In genomic region chr11:6378695-6378989, GRCh38 we compare ENCODE assay signal across 18 cellular contexts. TPM values are rescaled to one million over a fixed set of nuclear protein-coding genes. Genes with fewer than 3 reads are reported as not detected.
DNase-seq lines count a peak whose midpoint lies in the region; ATAC-seq and TF ChIP-seq lines count a peak whose summit lies in the region.
"Had no signal": no experiment of that assay in that cellular context is flagged by ENCODE, and none has a peak within 500 bp of the region (broad histone marks: within the 10 kb centered on the region; RNA-seq: fewer than 3 reads in every experiment).

No MANE protein-coding gene starts in this region.

- H3K27me3 ChIP-seq in BLaER1: no peaks in the 10 kb centered on the region
- H3K27me3 ChIP-seq in OCI-LY1 (ENCODE audit: insufficient read depth, low read length): no peaks in the 10 kb centered on the region
- no peaks in the 10 kb centered on the region for H3K27me3 ChIP-seq in right cardiac atrium (ENCODE audit: control insufficient read depth, insufficient read depth)
- no peaks in the 10 kb centered on the region for H3K27me3 ChIP-seq in left lung
- H3K27me3 ChIP-seq: ascending aorta, foreskin keratinocyte, suprapubic skin, uterus had no signal

- TF ChIP-seq CTCF in activated CD8-positive, alpha-beta T cell treated with anti-CD3 and anti-CD28 coated beads for 36 hours (IDR thresholded peaks at IDR 0.05): no peak
- TF ChIP-seq CTCF in OCI-LY1 (IDR thresholded peaks at IDR 0.05; ENCODE audit: low read length) (no peak), left lung (IDR thresholded peaks at IDR 0.05) (no peak)

- H3K79me2 ChIP-seq in OCI-LY1 (ENCODE audit: insufficient read depth, low read length): no peaks in the 10 kb centered on the region

- no peak for ATAC-seq in activated CD8-positive, alpha-beta T cell treated with anti-CD3 and anti-CD28 coated beads, Interleukin-2, amount 10 ng/mL, durations not matched to agents 7 days and 5 days
- no peak for ATAC-seq in activated CD8-positive, alpha-beta T cell treated with anti-CD3 and anti-CD28 coated beads for 36 hours
- no peak for ATAC-seq in right cardiac atrium
- no peak for ATAC-seq in left lung

- H3K9me3 ChIP-seq in BLaER1 (no peaks in the 10 kb centered on the region), OCI-LY1 (ENCODE audit: low read length) (no peaks in the 10 kb centered on the region), right cardiac atrium (ENCODE audit: control insufficient read depth, low read length) (no peaks in the 10 kb centered on the region), left lung (no peaks in the 10 kb centered on the region)
- H3K9me3 ChIP-seq: ascending aorta, lower lobe of right lung, suprapubic skin, uterus had no signal

- H3K27me3 Mint-ChIP-seq in activated CD8-positive, alpha-beta T cell treated with anti-CD3 and anti-CD28 coated beads, Interleukin-2, amount 10 ng/mL, durations not matched to agents 7 days and 5 days (ENCODE audit: low read depth): no peaks in the 10 kb centered on the region
- H3K27me3 Mint-ChIP-seq in activated CD8-positive, alpha-beta T cell treated with anti-CD3 and anti-CD28 coated beads for 36 hours: no peaks in the 10 kb centered on the region
- H3K27me3 Mint-ChIP-seq: central memory CD8-positive, alpha-beta T cell had no signal

- no peaks in the 10 kb centered on the region for H3K9me3 Mint-ChIP-seq in activated CD8-positive, alpha-beta T cell treated with anti-CD3 and anti-CD28 coated beads, Interleukin-2, amount 10 ng/mL, durations not matched to agents 7 days and 5 days (ENCODE audit: insufficient read depth)
- no peaks in the 10 kb centered on the region for H3K9me3 Mint-ChIP-seq in activated CD8-positive, alpha-beta T cell treated with anti-CD3 and anti-CD28 coated beads for 36 hours
- H3K9me3 Mint-ChIP-seq: central memory CD8-positive, alpha-beta T cell had no signal

- 70% methylated on average over 5 of the region's 5 CpGs for WGBS in right cardiac atrium

- H3K9ac ChIP-seq in BLaER1 (no peak overlapping the region), OCI-LY1 (ENCODE audit: low read length) (no peak overlapping the region)

- H3K4me1 ChIP-seq in BLaER1: peaks cover 31% of the 10 kb centered on the region
- H3K4me1 ChIP-seq in OCI-LY1 (ENCODE audit: insufficient read depth, low read length, severe bottlenecking): peaks cover 8% of the 10 kb centered on the region
- H3K4me1 ChIP-seq in right cardiac atrium (ENCODE audit: control insufficient read depth, insufficient read depth, low read length): no peaks in the 10 kb centered on the region
- H3K4me1 ChIP-seq in left lung: peaks cover 0 to 15% of the 10 kb centered on the region in 2 donors
- H3K4me1 ChIP-seq: ascending aorta, foreskin keratinocyte, suprapubic skin, uterus had no signal

- H3K9me2 ChIP-seq in OCI-LY1 (ENCODE audit: low read depth, low read length): no peaks in the 10 kb centered on the region

- CTCF ChIA-PET in activated CD8-positive, alpha-beta T cell treated with anti-CD3 and anti-CD28 coated beads, Interleukin-2, amount 10 ng/mL, durations not matched to agents 7 days and 5 days (lab: Charles Lee): interaction anchor here (0.6 to 12.4 kb wide), 90 partner anchors 9 to 380 kb away, joined by 3 to 657 read pairs (median 5); partner anchors contain the start of genes APBB1, ARFIP2, CAVIN3 and DNHD1
- CTCF ChIA-PET in activated CD8-positive, alpha-beta T cell treated with anti-CD3 and anti-CD28 coated beads for 36 hours (lab: Charles Lee): interaction anchor here (0.6 to 13.5 kb wide), 75 partner anchors 11 to 379 kb away, joined by 3 to 652 read pairs (median 6); partner anchors contain the start of genes APBB1, ARFIP2, CAVIN3 and DNHD1

- peaks cover 39% of the 10 kb centered on the region for H3K4me1 Mint-ChIP-seq in activated CD8-positive, alpha-beta T cell treated with anti-CD3 and anti-CD28 coated beads, Interleukin-2, amount 10 ng/mL, durations not matched to agents 7 days and 5 days (ENCODE audit: low read depth)
- peaks cover 24% of the 10 kb centered on the region for H3K4me1 Mint-ChIP-seq in activated CD8-positive, alpha-beta T cell treated with anti-CD3 and anti-CD28 coated beads for 36 hours (ENCODE audit: low read depth)
- H3K4me1 Mint-ChIP-seq: central memory CD8-positive, alpha-beta T cell had no signal

- H3K27ac ChIP-seq in BLaER1: no peak overlapping the region
- no peak overlapping the region for H3K27ac ChIP-seq in OCI-LY1 (ENCODE audit: low read depth, low read length, poor library complexity, severe bottlenecking)
- peak overlapping the region; percentile 15 for H3K27ac ChIP-seq in right cardiac atrium (ENCODE audit: low read length)
- peak overlapping the region in 1 of 2 donors; percentile 71 for H3K27ac ChIP-seq in left lung
- H3K27ac ChIP-seq: ascending aorta, foreskin keratinocyte, lower lobe of right lung, suprapubic skin, uterus had no signal

- H4K20me1 ChIP-seq in BLaER1: no peaks in the 10 kb centered on the region
- no peaks in the 10 kb centered on the region for H4K20me1 ChIP-seq in OCI-LY1 (ENCODE audit: insufficient read depth, low read length)

- intact Hi-C loops in activated CD8-positive, alpha-beta T cell treated with anti-CD3 and anti-CD28 coated beads for 36 hours (cut with micrococcal nuclease): loop anchor here (5.0 kb wide), 1 partner anchor 129 kb away; no protein-coding TSS in a partner anchor
- intact Hi-C loops in right cardiac atrium (cut with DNase I): loop anchor here in 2 of 4 donors (2.0 to 5.0 kb wide), 2 partner anchors 124 to 128 kb away; no protein-coding TSS in a partner anchor
- intact Hi-C loops in left lung (cut with DNase I): no loop called here

- no peaks in the 10 kb centered on the region for H3F3A ChIP-seq in OCI-LY1 (ENCODE audit: insufficient read depth, low read length)

- H3K4me3 ChIP-seq in BLaER1 (no peak overlapping the region), OCI-LY1 (ENCODE audit: low read depth, low read length, poor library complexity, severe bottlenecking) (no peak overlapping the region), right cardiac atrium (ENCODE audit: low read length) (no peak overlapping the region), left lung (no peak overlapping the region)
- H3K4me3 ChIP-seq: ascending aorta, lower lobe of right lung, suprapubic skin, uterus had no signal

- H3K27ac Mint-ChIP-seq in activated CD8-positive, alpha-beta T cell treated with anti-CD3 and anti-CD28 coated beads, Interleukin-2, amount 10 ng/mL, durations not matched to agents 7 days and 5 days: peak overlapping the region; percentile 91
- H3K27ac Mint-ChIP-seq in activated CD8-positive, alpha-beta T cell treated with anti-CD3 and anti-CD28 coated beads for 36 hours: no peak overlapping the region
- H3K27ac Mint-ChIP-seq: progenitor cell of endocrine pancreas had no signal

- H3K4me3 Mint-ChIP-seq in activated CD8-positive, alpha-beta T cell treated with anti-CD3 and anti-CD28 coated beads, Interleukin-2, amount 10 ng/mL, durations not matched to agents 7 days and 5 days: peak overlapping the region; percentile 55
- no peak overlapping the region for H3K4me3 Mint-ChIP-seq in activated CD8-positive, alpha-beta T cell treated with anti-CD3 and anti-CD28 coated beads for 36 hours
- H3K4me3 Mint-ChIP-seq: central memory CD8-positive, alpha-beta T cell had no signal

- peak overlapping the region; percentile 64 for H3K4me2 ChIP-seq in BLaER1
- H3K4me2 ChIP-seq in OCI-LY1 (ENCODE audit: low read length): 0 out of 2 replicates have a peak overlapping the region, but pooled peaks have one; percentile 40

- DNase-seq in activated CD8-positive, alpha-beta T cell treated with anti-CD3 and anti-CD28 coated beads, Interleukin-2, amount 10 ng/mL, durations not matched to agents 7 days and 5 days: no peak
- DNase-seq in activated CD8-positive, alpha-beta T cell treated with anti-CD3 and anti-CD28 coated beads for 36 hours: no peak
- DNase-seq in right cardiac atrium (no peak), NCI-H1105 (lab: John Stamatoyannopoulos, UW) (no peak), NCI-H510A treated with DMSO at 0.1 percent for 48 hours (lab: John Stamatoyannopoulos, UW) (no peak), left lung (no peak)
- DNase-seq: activated CD4-positive, CD25-positive, alpha-beta regulatory T cell treated with anti-CD3 and anti-CD28 coated beads, Interleukin-2, amount 50 U/mL, for 72 hours; activated effector memory CD4-positive, alpha-beta T cell treated with Interleukin-2 at 50 U/mL for 16 hours; DMS153; lower lobe of right lung; uterus had no signal

- H2AFZ ChIP-seq in OCI-LY1 (ENCODE audit: low read length): no peak overlapping the region

- H3K36me3 ChIP-seq in BLaER1 (no peaks in the 10 kb centered on the region), OCI-LY1 (ENCODE audit: insufficient read depth, low read length) (no peaks in the 10 kb centered on the region), left lung (no peaks in the 10 kb centered on the region)
- H3K36me3 ChIP-seq: ascending aorta, lower lobe of right lung, suprapubic skin, uterus had no signal

- no peaks in the 10 kb centered on the region for H3K36me3 Mint-ChIP-seq in activated CD8-positive, alpha-beta T cell treated with anti-CD3 and anti-CD28 coated beads, Interleukin-2, amount 10 ng/mL, durations not matched to agents 7 days and 5 days (ENCODE audit: low read depth)
- no peaks in the 10 kb centered on the region for H3K36me3 Mint-ChIP-seq in activated CD8-positive, alpha-beta T cell treated with anti-CD3 and anti-CD28 coated beads for 36 hours (ENCODE audit: low read depth)

- POLR2A ChIA-PET in activated CD8-positive, alpha-beta T cell treated with anti-CD3 and anti-CD28 coated beads, Interleukin-2, amount 10 ng/mL, durations not matched to agents 7 days and 5 days (lab: Charles Lee): interaction anchor here (0.8 to 2.9 kb wide), 8 partner anchors 11 to 304 kb away, joined by 3 to 21 read pairs (median 10); partner anchors contain the start of genes APBB1, ARFIP2, MRPL17 and SMPD1
- POLR2A ChIA-PET in activated CD8-positive, alpha-beta T cell treated with anti-CD3 and anti-CD28 coated beads for 36 hours (lab: Charles Lee): interaction anchor here (0.6 to 1.7 kb wide), 9 partner anchors 24 to 264 kb away, joined by 3 to 9 read pairs (median 3); partner anchors contain the start of genes HPX and TIMM10B

RNA-seq across cellular contexts. Expression of gene SMPD1, which starts 11.6 kb away (rescaled TPM):
- total RNA-seq in activated CD8-positive, alpha-beta T cell treated with anti-CD3 and anti-CD28 coated beads, Interleukin-2, amount 10 ng/mL, durations not matched to agents 7 days and 5 days: 10 to 100 TPM; 35.5 to 37.1 TPM
- 10 to 100 TPM; 10.6 to 11.2 TPM for total RNA-seq in activated CD8-positive, alpha-beta T cell treated with anti-CD3 and anti-CD28 coated beads for 36 hours
- total RNA-seq in right cardiac atrium: 10 to 100 TPM; 60.6 to 67.7 (median 65.0) TPM
- polyA plus RNA-seq in right cardiac atrium: 57.9 TPM
- total RNA-seq in left lung: 10 to 100 TPM; 55.2 to 79.3 TPM

RNA-seq across cellular contexts. Expression of gene APBB1, which starts 40.3 kb away (rescaled TPM):
- total RNA-seq in activated CD8-positive, alpha-beta T cell treated with anti-CD3 and anti-CD28 coated beads, Interleukin-2, amount 10 ng/mL, durations not matched to agents 7 days and 5 days: 10 to 100 TPM; 51.7 to 52.4 TPM
- 10 to 100 TPM; 28.1 to 31.1 TPM for total RNA-seq in activated CD8-positive, alpha-beta T cell treated with anti-CD3 and anti-CD28 coated beads for 36 hours
- 10 to 100 TPM; 80.6 to 83.9 (median 82.4) TPM for total RNA-seq in right cardiac atrium
- 70.6 TPM for polyA plus RNA-seq in right cardiac atrium
- 10 to 100 TPM; 30.7 to 32.1 TPM for total RNA-seq in left lung

RNA-seq across cellular contexts. Expression of gene CAVIN3, which starts 58.3 kb away (rescaled TPM):
- 1 to 10 TPM; 1.0 to 1.2 TPM for total RNA-seq in activated CD8-positive, alpha-beta T cell treated with anti-CD3 and anti-CD28 coated beads, Interleukin-2, amount 10 ng/mL, durations not matched to agents 7 days and 5 days
- 10 to 100 TPM; 13.3 to 15.9 TPM for total RNA-seq in activated CD8-positive, alpha-beta T cell treated with anti-CD3 and anti-CD28 coated beads for 36 hours
- total RNA-seq in right cardiac atrium (10 to 100 TPM; 40.4 to 54.2 (median 45.2) TPM), left lung (10 to 100 TPM; 61.2 to 87.4 TPM)
- polyA plus RNA-seq in right cardiac atrium: 72.4 TPM

Comparison
In these comparisons a context has a peak if more than half of its experiments do, and no peak if none do; other contexts are left out.
1. RNA of gene CAVIN3, which starts 58.3 kb away (total RNA-seq): 61.2 to 87.4 TPM in left lung, 40.4 to 54.2 TPM in right cardiac atrium and 13.3 to 15.9 TPM in activated CD8-positive, alpha-beta T cell treated with anti-CD3 and anti-CD28 coated beads for 36 hours; 1.0 to 1.2 TPM in activated CD8-positive, alpha-beta T cell treated with anti-CD3 and anti-CD28 coated beads, Interleukin-2, amount 10 ng/mL, durations not matched to agents 7 days and 5 days; every median in the first group is over 4 times any median in the second.